34 cellular contexts compared by ENCODE assay signal in the genomic region with DNA sequence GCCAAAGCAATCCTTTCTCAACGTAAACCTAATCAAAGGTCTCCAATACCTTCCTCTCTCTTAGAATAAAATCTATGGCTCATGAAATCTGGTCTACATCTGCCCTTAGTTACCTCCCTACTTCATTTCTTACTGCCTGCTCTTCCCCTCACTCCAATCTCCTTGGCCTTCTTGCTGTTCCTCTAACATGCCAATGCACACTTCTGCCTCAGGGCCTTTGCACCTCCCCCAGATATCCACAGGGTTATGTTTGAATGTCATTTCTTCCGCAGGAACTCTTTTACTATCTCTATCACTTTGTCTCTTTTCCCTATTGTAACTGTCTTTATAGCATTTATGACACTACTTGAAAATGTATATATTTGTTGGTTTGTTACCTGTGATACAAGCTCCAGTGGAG. TPM values are rescaled to one million over a fixed set of nuclear protein-coding genes. Genes with fewer than 3 reads are reported as not detected.
"Had no signal": no experiment of that assay in that cellular context is flagged by ENCODE, and none has a peak within 500 bp of the region (broad histone marks: within the 10 kb centered on the region; RNA-seq: fewer than 3 reads in every experiment).

No MANE protein-coding gene starts in this region.

- H2AFZ ChIP-seq: PC-9 had no signal

- H3K9ac ChIP-seq: KMS-11 had no signal

- H3K4me3 ChIP-seq: PC-9 had no signal

- FAIRE-seq: bronchial epithelial cell, RCC 7860 had no signal

- ATAC-seq: activated naive CD4-positive, alpha-beta T cell treated with anti-CD3 and anti-CD28 coated beads, Interleukin-2, amount 50 U/mL, for 72 hours; activated T-cell treated with anti-CD3 and anti-CD28 coated beads, Interleukin-2, amount 50 U/mL, for 4 hours had no signal

- DNase-seq: activated B cell treated with CpG ODN at 0.5 μM for 24 hours; activated CD4-positive, alpha-beta memory T cell treated with anti-CD3 and anti-CD28 coated beads for 36 hours; activated CD4-positive, alpha-beta T cell treated with anti-CD3 and anti-CD28 coated beads for 4 hours; activated CD4-positive, alpha-beta T cell treated with anti-CD3 and anti-CD28 coated beads, Interleukin-2, amount 50 U/mL, for 1 hour; activated CD4-positive, CD25-positive, alpha-beta regulatory T cell treated with anti-CD3 and anti-CD28 coated beads, Interleukin-2, amount 50 U/mL, for 72 hours; activated CD8-positive, alpha-beta memory T cell treated with anti-CD3 and anti-CD28 coated beads, Interleukin-2, amount 50 U/mL, for 4 hours; activated gamma-delta T cell treated with Interleukin-2 at 50 U/mL for 16 hours; activated naive CD4-positive, alpha-beta T cell treated with anti-CD3 and anti-CD28 coated beads for 36 hours; activated T-cell treated with anti-CD3 and anti-CD28 coated beads for 4 hours; activated T-cell treated with anti-CD3 and anti-CD28 coated beads, Interleukin-2, amount 50 U/mL, for 4 hours; anterior cingulate cortex; central memory CD4-positive, alpha-beta T cell; MM.1S; MV-4-11; NCI-H1092; NCI-H1436 treated with DMSO at 0.1 percent for 48 hours; NCI-H1694 treated with DMSO at 0.1 percent for 48 hours; NCI-H2029; NCI-H345; NCI-H524 treated with DMSO at 0.1 percent for 48 hours; NK-92 treated with Interleukin-12 subunit alpha and Interleukin-12 subunit beta, amount 100 ng/mL, for 24 hours; PC-9; Right ventricle myocardium superior; SW 1271; T-helper 1 cell; T-helper 2 cell; T-helper 9 cell had no signal

- H3K27ac ChIP-seq: KMS-11, PC-9, VCaP had no signal

- H3K4me2 ChIP-seq: KMS-11, PC-9 had no signal

RNA-seq across cellular contexts. Expression of gene PYGO1, which starts 44.3 kb away (rescaled TPM):
- total RNA-seq: activated CD4-positive, alpha-beta memory T cell treated with anti-CD3 and anti-CD28 coated beads for 36 hours; activated naive CD4-positive, alpha-beta T cell treated with anti-CD3 and anti-CD28 coated beads for 36 hours; activated naive CD4-positive, alpha-beta T cell treated with anti-CD3 and anti-CD28 coated beads, Interleukin-2, amount 50 U/mL, for 72 hours; activated T-helper 1 cell treated with anti-CD3 and anti-CD28 coated beads, Interleukin-12 subunit alpha, Interleukin-12 subunit beta, Interleukin-2, Interleukin-4 antibody, amounts not matched to agents 30 ng/mL and 10 ng/mL and 1 ng/mL, durations not matched to agents 14 hours and 24 hours and 36 hours; OCI-LY7 had no signal
